ENCODE assay signal across 8 cellular contexts in genomic region chr14:102320671-102321455, GRCh38. TPM values are rescaled to one million over a fixed set of nuclear protein-coding genes. Genes with fewer than 3 reads are reported as not detected.
A peak's percentile ranks its signal among the peaks of the same experiment; 100 is the strongest.
DNase-seq lines count a peak whose midpoint lies in the region; ATAC-seq and TF ChIP-seq lines count a peak whose summit lies in the region.

No MANE protein-coding gene starts in this region.

- peak overlapping the region; percentile 90 for H3K27ac ChIP-seq in VCaP
- peak overlapping the region; percentile 92 to 99 (median 97) for H3K27ac ChIP-seq in gastrocnemius medialis

- in situ Hi-C loops in gastrocnemius medialis (cut with MboI; ENCODE audit: low sequenced_read_pairs in 4 of 4): loop anchor here in 1 of 4 donors (25.0 kb wide), 3 partner anchors 184 to 559 kb away; partner anchors contain the start of genes ANKRD9, PPP2R5C and WDR20

- intact Hi-C loops in gastrocnemius medialis (cut with DNase I; ENCODE audit: low total_unique reads): no loop called here

- TF ChIP-seq CTCF in GM12865 (IDR thresholded peaks at IDR 0.05; ENCODE audit: insufficient read depth, low read depth, low read length, missing control alignments): no peak
- no peak for TF ChIP-seq CTCF in VCaP (conservative IDR thresholded peaks at IDR 0.05)
- no peak for TF ChIP-seq CTCF in fibroblast of pulmonary artery (IDR thresholded peaks at IDR 0.05; ENCODE audit: low read length, missing control alignments)
- no peak for TF ChIP-seq CTCF in gastrocnemius medialis (IDR thresholded peaks at IDR 0.05 in 4 of 5, conservative IDR thresholded peaks at IDR 0.05 in 1 of 5)

- peaks cover 38 to 50% of the 10 kb centered on the region in 2 donors for H3K4me1 ChIP-seq in gastrocnemius medialis

- TF ChIP-seq POLR2A in gastrocnemius medialis (IDR thresholded peaks at IDR 0.05): no peak

- DNase-seq in GM12865 (ENCODE audit: low read depth) (no peak), fibroblast of pulmonary artery (ENCODE audit: low read depth) (no peak), gastrocnemius medialis (no peak), EL (no peak), NCI-H2227 treated with DMSO at 0.1 percent for 48 hours (lab: John Stamatoyannopoulos, UW) (no peak), iPS-NIHi7 (ENCODE audit: extremely low spot score) (no peak)

- H3K27me3 ChIP-seq in gastrocnemius medialis: no peaks in the 10 kb centered on the region

- no peaks in the 10 kb centered on the region for H3K9me3 ChIP-seq in gastrocnemius medialis

- peaks cover 0 to 4% of the 10 kb centered on the region in 2 donors for H3K36me3 ChIP-seq in gastrocnemius medialis

- peak overlapping the region; percentile 84 for H3K4me3 ChIP-seq in GM12865 (ENCODE audit: low read depth, low read length)
- peak overlapping the region; percentile 78 for H3K4me3 ChIP-seq in fibroblast of pulmonary artery (replicated peaks; ENCODE audit: low read depth, low read length)
- H3K4me3 ChIP-seq in gastrocnemius medialis: peak overlapping the region; percentile 64 to 72 (median 68)

- ATAC-seq in gastrocnemius medialis (no peak), GM19467 (IDR thresholded peaks at IDR 0.05; ENCODE audit: unreplicated experiment) (no peak)

RNA-seq across cellular contexts. Expression of gene ZNF839, which starts 1.3 kb away (rescaled TPM):
- total RNA-seq in gastrocnemius medialis: 10 to 100 TPM; 10.6 to 16.8 (median 14.0) TPM

RNA-seq across cellular contexts. Expression of gene MOK, which starts 15.9 kb away (rescaled TPM):
- 1 to 10 TPM; 1.3 to 2.8 (median 2.3) TPM for total RNA-seq in gastrocnemius medialis

RNA-seq across cellular contexts. Expression of gene CINP, which starts 41.8 kb away (rescaled TPM):
- 10 to 100 TPM; 19.2 to 25.1 (median 21.5) TPM for total RNA-seq in gastrocnemius medialis

RNA-seq across cellular contexts. Expression of gene TECPR2, which starts 41.9 kb away (rescaled TPM):
- total RNA-seq in gastrocnemius medialis: 10 to 100 TPM; 10.0 to 45.0 (median 20.2) TPM
